In the genomic region with DNA sequence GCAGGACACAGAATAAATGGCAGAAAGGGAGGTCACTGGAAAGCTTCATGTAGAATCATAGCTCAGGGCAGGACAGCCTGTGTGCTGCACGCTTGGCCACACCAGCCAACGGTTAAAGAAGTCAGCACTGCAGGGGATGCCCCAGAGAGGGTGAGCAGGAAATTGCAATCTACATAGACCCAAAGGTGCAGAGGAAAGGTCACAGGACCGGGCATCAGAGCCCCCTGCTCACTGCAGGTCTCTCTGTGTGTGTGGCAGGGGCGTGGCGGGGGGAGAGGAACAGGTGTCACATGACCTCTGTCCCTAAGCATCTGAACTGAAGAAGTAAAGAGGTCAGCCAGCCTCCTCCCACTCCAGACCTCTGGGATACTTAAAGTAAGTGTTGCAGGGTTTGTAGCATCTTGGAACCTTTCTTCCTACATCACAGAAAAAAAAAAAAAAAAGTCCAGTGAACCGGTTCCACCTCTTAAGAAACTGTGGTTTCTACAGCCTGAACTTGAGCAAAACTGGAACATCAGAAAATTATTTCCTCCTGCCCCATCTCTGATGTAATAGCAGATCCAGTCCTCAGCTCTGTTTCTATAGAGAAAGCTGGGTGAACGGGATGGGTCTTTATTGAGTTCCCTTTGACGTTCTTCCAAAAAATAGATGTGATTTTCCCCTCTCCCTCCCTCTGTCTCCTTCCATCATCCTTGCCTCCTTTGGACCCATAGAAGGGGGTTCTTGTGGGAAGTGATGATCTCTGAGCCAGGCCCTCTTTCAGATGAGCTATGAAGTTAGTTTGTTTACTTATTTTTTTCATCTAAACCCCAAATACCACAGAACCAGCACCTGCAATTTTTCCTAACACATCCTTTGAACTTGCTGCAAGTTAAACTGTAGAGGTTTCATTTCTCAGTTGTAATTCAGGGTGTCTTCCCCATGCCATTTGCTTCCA, we compare ENCODE assay signal across 7 cellular contexts.
DNase-seq lines count a peak whose midpoint lies in the region; ATAC-seq lines count a peak whose summit lies in the region.

No MANE protein-coding gene starts in this region.

- peak overlapping the region; percentile 57 to 92 (median 88) for H3K27ac Mint-ChIP-seq in naive B cell

- no peaks in the 10 kb centered on the region for H3K27me3 Mint-ChIP-seq in naive B cell

- no peaks in the 10 kb centered on the region for H3K36me3 Mint-ChIP-seq in naive B cell

- H3K4me1 Mint-ChIP-seq in naive B cell: peaks cover 33 to 42% (median 33%) of the 10 kb centered on the region in 3 donors

- peak; percentile 81 for DNase-seq in NAMALWA (ENCODE audit: low spot score)
- DNase-seq in naive B cell: peak; percentile 74
- no peak for DNase-seq in GM19240 (ENCODE audit: insufficient read length, low spot score)
- no peak for DNase-seq in NCI-H82 (lab: John Stamatoyannopoulos, UW)
- no peak for DNase-seq in CD1c-positive myeloid dendritic cell (ENCODE audit: extremely low spot score)

- peak overlapping the region; percentile 33 to 87 (median 69) for H3K4me3 Mint-ChIP-seq in naive B cell

- ATAC-seq in GM18873 (IDR thresholded peaks at IDR 0.05; ENCODE audit: low FRiP score, unreplicated experiment) (peak; percentile 83), HG02588 (IDR thresholded peaks at IDR 0.05; ENCODE audit: unreplicated experiment) (peak; percentile 78), naive B cell (ENCODE audit: low read depth in 2 of 2) (peak; percentile 95 to 96)

- H3K9me3 Mint-ChIP-seq in naive B cell: peaks cover 0 to 4% (median 3%) of the 10 kb centered on the region in 7 donors

Comparison
In these comparisons a context has a peak if more than half of its experiments do, and no peak if none do; other contexts are left out.
1. DNase-seq: peak in NAMALWA (single experiment) and naive B cell (single experiment); none in GM19240 (single experiment), NCI-H82 (single experiment) and CD1c-positive myeloid dendritic cell (single experiment).
2. Peak in every context shown above with its lines, with median percentiles within 50 percentile points of each other: ATAC-seq.